ENCODE assay signal across 8 cellular contexts in the genomic region with DNA sequence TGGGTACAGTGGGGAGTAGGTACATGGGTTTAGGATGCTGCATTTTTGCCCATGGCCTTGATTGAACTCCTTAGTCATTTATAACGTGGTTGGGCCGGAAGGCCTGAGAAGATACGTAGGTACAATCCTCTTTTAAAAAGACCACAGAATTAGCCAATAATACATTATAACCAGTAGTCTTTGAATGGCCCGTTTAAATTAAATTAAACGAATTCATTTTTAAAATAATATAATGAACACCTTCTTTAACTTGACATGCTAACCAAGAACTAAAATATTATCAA. TPM values are rescaled to one million over a fixed set of nuclear protein-coding genes. Genes with fewer than 3 reads are reported as not detected.
DNase-seq lines count a peak whose midpoint lies in the region; ATAC-seq and TF ChIP-seq lines count a peak whose summit lies in the region.

No MANE protein-coding gene starts in this region.

- POLR2A ChIA-PET in Panc1 (lab: Charles Lee) = no interaction called here

- H3K27ac ChIP-seq in GM23338 (ENCODE audit: low read depth) = peak overlapping the region; percentile 79
- H3K27ac ChIP-seq in Panc1 (ENCODE audit: low read length) = peak overlapping the region; percentile 99
- H3K27ac ChIP-seq in esophagus (ENCODE audit: low read depth in 2 of 2, low read length in 1 of 2) = peak overlapping the region; percentile 78 to 87
- peak overlapping the region; percentile 98 for H3K27ac ChIP-seq in osteoblast (ENCODE audit: low read depth, low read length)

- TF ChIP-seq CTCF in GM23338 (conservative IDR thresholded peaks at IDR 0.05; ENCODE audit: low read depth in 2 of 2) = no peak
- TF ChIP-seq CTCF in Panc1 (IDR thresholded peaks at IDR 0.05) = no peak
- TF ChIP-seq CTCF in osteoblast (IDR thresholded peaks at IDR 0.05; ENCODE audit: extremely low read depth, low read depth, low read length) = no peak

- H3K4me2 ChIP-seq in GM23338 (peak overlapping the region; percentile 70), osteoblast (ENCODE audit: insufficient read depth, low read length) (peak overlapping the region; percentile 98)

- H3K9me3 Mint-ChIP-seq in GM23338 = peaks cover 19% of the 10 kb centered on the region

- CTCF ChIA-PET in Panc1 (lab: Charles Lee) = no interaction called here

- H3K4me3 ChIP-seq in GM23338 = peak overlapping the region; percentile 96
- peak overlapping the region; percentile 81 to 88 for H3K4me3 ChIP-seq in Panc1 (ENCODE audit: low read depth in 2 of 2, low read length in 2 of 2)
- peak overlapping the region; percentile 85 to 87 for H3K4me3 ChIP-seq in esophagus (ENCODE audit: low read depth in 1 of 2, low read length in 2 of 2)
- H3K4me3 ChIP-seq in osteoblast (ENCODE audit: insufficient read depth, low read length) = peak overlapping the region; percentile 94

- in situ Hi-C loops in Panc1 (cut with HindIII; ENCODE audit: low pct_unique_long_range_greater_than_20kb, low sequenced_read_pairs) = no loop called here

- H3K4me1 ChIP-seq in GM23338 (ENCODE audit: insufficient read depth) (peaks cover 8% of the 10 kb centered on the region; the same call in 1 of the 2 replicates), Panc1 (ENCODE audit: control insufficient read depth, insufficient read depth, low read length) (peaks cover 10% of the 10 kb centered on the region; the same call in 1 of the 2 replicates), esophagus (ENCODE audit: control insufficient read depth in 2 of 2, insufficient read depth in 2 of 2, low read length in 1 of 2) (peaks cover 0 to 5% of the 10 kb centered on the region in 2 donors), osteoblast (ENCODE audit: insufficient read depth, low read length) (peaks cover 32% of the 10 kb centered on the region)

- H3K79me2 ChIP-seq in GM23338 (replicated peaks; ENCODE audit: insufficient read depth) = peaks cover 46% of the 10 kb centered on the region
- H3K79me2 ChIP-seq in osteoblast (ENCODE audit: insufficient read depth, low read length) = peaks cover 45% of the 10 kb centered on the region

- intact Hi-C loops in Panc1 (cut with micrococcal nuclease; ENCODE audit: unreplicated experiment) = no loop called here

- no peaks in the 10 kb centered on the region for H3K36me3 ChIP-seq in GM23338 (ENCODE audit: insufficient read depth)
- H3K36me3 ChIP-seq in Panc1 (ENCODE audit: control insufficient read depth, insufficient read depth, low read length) = peaks cover under 1% of the 10 kb centered on the region
- H3K36me3 ChIP-seq in esophagus (ENCODE audit: control insufficient read depth in 2 of 2, insufficient read depth in 2 of 2, low read length in 1 of 2) = no peaks in the 10 kb centered on the region
- H3K36me3 ChIP-seq in osteoblast (ENCODE audit: insufficient read depth, low read length) = no peaks in the 10 kb centered on the region

- ATAC-seq in GM23338 (no peak), Panc1 (peak; percentile 37; the same call in 1 of the 2 replicates), GM18909 (IDR thresholded peaks at IDR 0.05; ENCODE audit: poor library complexity, unreplicated experiment) (no peak)

- peaks cover 11% of the 10 kb centered on the region; the same call in 2 of the 3 replicates for H3K36me3 Mint-ChIP-seq in GM23338 (ENCODE audit: low read depth)

- H4K20me1 ChIP-seq in GM23338 (replicated peaks; ENCODE audit: insufficient read depth) = peaks cover 18% of the 10 kb centered on the region
- peaks cover 24% of the 10 kb centered on the region for H4K20me1 ChIP-seq in osteoblast (ENCODE audit: insufficient read depth, low read length)

- peak overlapping the region; percentile 88 for H3K4me3 Mint-ChIP-seq in GM23338

- peaks cover 5% of the 10 kb centered on the region; the same call in 1 of the 2 replicates for H3K9me2 ChIP-seq in GM23338 (ENCODE audit: insufficient read depth)

- TSS peak; percentile 97 for BruUV-seq in Panc1 (replicated peaks; lab: Mats Ljungman, UMichigan)

- H2AFZ ChIP-seq in GM23338 (peak overlapping the region; percentile 14; the same call in 1 of the 2 replicates), osteoblast (ENCODE audit: low read length) (peak overlapping the region; percentile 99)

- H3K27me3 ChIP-seq in GM23338 (ENCODE audit: insufficient read depth) (no peaks in the 10 kb centered on the region), Panc1 (ENCODE audit: control insufficient read depth, insufficient read depth, low read length) (peaks cover 7% of the 10 kb centered on the region; the same call in 1 of the 2 replicates), esophagus (ENCODE audit: control insufficient read depth in 1 of 2, insufficient read depth in 2 of 2, low read length in 2 of 2) (no peaks in the 10 kb centered on the region), osteoblast (ENCODE audit: insufficient read depth, low read length) (peaks cover 7% of the 10 kb centered on the region)

- H3K4me1 Mint-ChIP-seq in GM23338 = peaks cover 11% of the 10 kb centered on the region; the same call in 2 of the 3 replicates

- DNase-seq in GM23338 (ENCODE audit: low spot score) (no peak), Panc1 (ENCODE audit: low read depth, low spot score) (no peak), osteoblast (ENCODE audit: insufficient read length, low spot score, missing footprints) (no peak), MV-4-11 (lab: John Stamatoyannopoulos, UW) (no peak), mesenteric fat pad (ENCODE audit: low spot score) (no peak)
- DNase-seq in activated CD8-positive, alpha-beta memory T cell treated with anti-CD3 and anti-CD28 coated beads, Interleukin-2, amount 50 U/mL, for 48 hours = no peak

- H3F3A ChIP-seq in GM23338 (replicated peaks; ENCODE audit: low read depth) = no peaks in the 10 kb centered on the region

- peaks cover 7% of the 10 kb centered on the region for H3K27me3 Mint-ChIP-seq in GM23338 (ENCODE audit: insufficient read depth, low read depth, poor library complexity)

- H3K9me3 ChIP-seq in Panc1 (ENCODE audit: control insufficient read depth, insufficient read depth, low read depth, low read length) = peaks cover 17% of the 10 kb centered on the region; the same call in 1 of the 2 replicates
- H3K9me3 ChIP-seq in esophagus (ENCODE audit: control insufficient read depth in 2 of 2, insufficient read depth in 1 of 2, low read depth in 1 of 2, low read length in 1 of 2) = no peaks in the 10 kb centered on the region
- H3K9me3 ChIP-seq in osteoblast (ENCODE audit: low read depth, low read length) = no peaks in the 10 kb centered on the region

- peak overlapping the region; percentile 97 for H3K27ac Mint-ChIP-seq in GM23338

- 3 to 13% methylated on average over 5 of the region's 5 CpGs for WGBS in esophagus, 2 donors

TF ChIP-seq in GM23338, 12 proteins besides CTCF, POLR2A, EP300 and RAD21:
- TF ChIP-seq JUNB (IDR thresholded peaks at IDR 0.05; ENCODE audit: unreplicated experiment) = no peak
- TF ChIP-seq NANOG (IDR thresholded peaks at IDR 0.05; ENCODE audit: borderline replicate concordance) = no peak
- no peak for TF ChIP-seq EZH2 (IDR thresholded peaks at IDR 0.05; ENCODE audit: low read depth, unreplicated experiment)
- TF ChIP-seq CREB1 (CRISPR knock-in tag; IDR thresholded peaks at IDR 0.05; ENCODE audit: low read depth) = no peak
- TF ChIP-seq STAT1 (IDR thresholded peaks at IDR 0.05; ENCODE audit: unreplicated experiment) = no peak
- TF ChIP-seq POLR2AphosphoS5 (IDR thresholded peaks at IDR 0.05; ENCODE audit: low read depth) = no peak
- TF ChIP-seq ZNF114 (CRISPR knock-in tag; IDR thresholded peaks at IDR 0.05) = no peak
TF ChIP-seq in GM23338: peak in this region for 0.

RNA-seq across cellular contexts. Expression of gene ADAR, which starts 20.1 kb away (rescaled TPM):
- 188 TPM in 2 replicates for total RNA-seq in GM23338 (2014; rRNA removed; shearing (Covaris generic))
- polyA plus RNA-seq in GM23338 (2016; fragmentation: Nextera tagmentation; extraction: Ambion mirVana) (80.0 and 96.4 TPM in 2 replicates), esophagus (10 to 100 TPM; 13.8 to 19.9 TPM)
- total RNA-seq in Panc1 (2021; ENCODE audit: unreplicated experiment) (136 TPM), osteoblast (103 and 118 TPM in 2 replicates), mesenteric fat pad (137 TPM)
- polyA plus RNA-seq in Panc1 (2012; ENCODE audit: insufficient read length) = 88.1 TPM
